Comparison of ENCODE assay signal across 24 cellular contexts in the genomic region with DNA sequence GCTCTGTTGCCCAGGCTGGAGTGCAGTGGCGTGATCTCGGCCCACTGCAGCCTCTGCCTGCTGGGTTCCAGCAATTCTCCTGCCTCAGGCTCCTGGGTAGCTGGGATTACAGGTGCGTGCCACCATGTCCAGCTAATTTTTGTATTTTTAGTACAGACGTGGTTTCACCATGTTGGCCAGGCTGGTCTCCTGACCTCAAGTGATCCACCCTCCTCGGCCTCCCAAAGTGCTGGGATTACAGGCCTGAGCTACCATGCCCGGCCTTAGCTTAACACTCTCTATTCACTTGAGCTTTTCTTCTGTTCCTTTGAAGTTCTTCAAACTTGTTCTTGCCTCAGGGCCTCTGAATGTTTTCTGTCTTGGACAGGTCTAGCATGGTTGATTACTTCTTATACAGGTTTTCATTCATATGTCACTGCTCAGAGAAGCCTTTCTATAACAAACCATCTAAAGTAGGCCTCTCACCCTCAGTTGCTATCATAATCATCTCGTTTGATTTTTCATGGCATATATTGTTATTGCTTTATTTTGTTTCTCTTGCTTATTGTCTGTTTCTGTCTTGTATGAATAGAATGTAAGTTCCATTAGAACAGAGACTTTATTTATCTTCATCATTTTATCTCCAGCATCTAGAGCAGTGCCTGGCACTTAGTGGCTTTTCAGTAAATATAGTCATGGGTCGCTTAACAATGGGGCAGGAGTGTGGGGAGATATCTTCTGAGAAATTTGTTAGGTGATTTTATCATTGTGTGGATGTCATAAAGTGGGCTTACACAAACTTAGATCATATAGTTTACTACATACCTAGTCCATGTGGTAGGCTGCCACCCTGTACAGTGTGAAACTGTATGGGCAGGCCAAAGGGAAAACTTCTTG. TPM values are rescaled to one million over a fixed set of nuclear protein-coding genes. Genes with fewer than 3 reads are reported as not detected.
DNase-seq lines count a peak whose midpoint lies in the region; ATAC-seq and TF ChIP-seq lines count a peak whose summit lies in the region.
"Had no signal": no experiment of that assay in that cellular context is flagged by ENCODE, and none has a peak within 500 bp of the region (broad histone marks: within the 10 kb centered on the region; RNA-seq: fewer than 3 reads in every experiment).

No MANE protein-coding gene starts in this region.

- H3K23ac ChIP-seq in mesendoderm (ENCODE audit: low read length) = no peak overlapping the region

- peak; percentile 32 to 60 for ATAC-seq in gastrocnemius medialis
- ATAC-seq in GM18498 (IDR thresholded peaks at IDR 0.05; ENCODE audit: unreplicated experiment) = no peak

- H3K27ac Mint-ChIP-seq in HFFc6 = 0 out of 2 replicates have a peak overlapping the region, but pooled peaks have one; percentile 1
- H3K27ac Mint-ChIP-seq in activated naive CD4-positive, alpha-beta T cell treated with anti-CD3 and anti-CD28 coated beads, Interleukin-2, amount 10 ng/mL, durations not matched to agents 7 days and 5 days = no peak overlapping the region
- H3K27ac Mint-ChIP-seq: IgD-negative memory B cell had no signal

- intact Hi-C loops in gastrocnemius medialis (cut with DNase I; ENCODE audit: low total_unique reads) (no loop called here), transverse colon (cut with DNase I; ENCODE audit: low total_unique reads) (no loop called here)

- no peak for TF ChIP-seq EP300 in transverse colon (IDR thresholded peaks at IDR 0.05; ENCODE audit: low read depth)

- CTCF ChIA-PET in activated naive CD4-positive, alpha-beta T cell treated with anti-CD3 and anti-CD28 coated beads, Interleukin-2, amount 10 ng/mL, durations not matched to agents 7 days and 5 days (lab: Charles Lee) = no interaction called here

- H3K9ac ChIP-seq in mesendoderm (ENCODE audit: low read length) = no peak overlapping the region
- H3K9ac ChIP-seq: BLaER1 had no signal

- TF ChIP-seq CTCF in HFFc6 (IDR thresholded peaks at IDR 0.05) (no peak), VCaP (conservative IDR thresholded peaks at IDR 0.05) (no peak), gastrocnemius medialis (IDR thresholded peaks at IDR 0.05 in 4 of 5, conservative IDR thresholded peaks at IDR 0.05 in 1 of 5) (no peak), transverse colon (IDR thresholded peaks at IDR 0.05) (no peak)

- H3K4me3 Mint-ChIP-seq in HFFc6 = no peak overlapping the region
- H3K4me3 Mint-ChIP-seq in activated naive CD4-positive, alpha-beta T cell treated with anti-CD3 and anti-CD28 coated beads, Interleukin-2, amount 10 ng/mL, durations not matched to agents 7 days and 5 days = no peak overlapping the region

- WGBS in mesendoderm (ENCODE audit: extremely low coverage, insufficient coverage, low lambda C conversion rate) = no CpG with 5 or more reads among the region's 8 CpGs
- 84 to 95% methylated on average over 6 to 8 of the region's 8 CpGs for WGBS in transverse colon (ENCODE audit: low coverage in 1 of 2), 2 donors

- no peaks in the 10 kb centered on the region for H3K36me3 ChIP-seq in mesendoderm (ENCODE audit: control insufficient read depth, insufficient read depth, low read length)
- no peaks in the 10 kb centered on the region for H3K36me3 ChIP-seq in gastrocnemius medialis
- H3K36me3 ChIP-seq in transverse colon = no peaks in the 10 kb centered on the region

- no peak overlapping the region for H3K56ac ChIP-seq in mesendoderm (ENCODE audit: low read length)

- DNase-seq in HFFc6 = no peak
- no peak for DNase-seq in mesendoderm
- DNase-seq in gastrocnemius medialis = peak in 1 of 2 donors; percentile 73
- DNase-seq in OCI-M2 (lab: John Stamatoyannopoulos, UW; ENCODE audit: unreplicated experiment) = no peak
- no peak for DNase-seq in transverse colon
- DNase-seq in activated naive CD4-positive, alpha-beta T cell treated with anti-CD3 and anti-CD28 coated beads, Interleukin-2, amount 10 ng/mL, durations not matched to agents 7 days and 5 days = no peak
- DNase-seq: Caco-2; CD4-positive, alpha-beta memory T cell; DMS 273 treated with DMSO at 0.1 percent for 48 hours; DND-41; Karpas-422; NCI-H1694; NCI-H2081; NCI-H2171 treated with DMSO at 0.1 percent for 48 hours; NCI-H524 treated with DMSO at 0.1 percent for 48 hours; NCI-H82; OCI-M1; RPMI8226; SHP77 had no signal

- H3K4ac ChIP-seq in mesendoderm (ENCODE audit: low read depth, low read length) = no peak overlapping the region

- H3K9me3 ChIP-seq in gastrocnemius medialis = no peaks in the 10 kb centered on the region
- H3K9me3 ChIP-seq in transverse colon = no peaks in the 10 kb centered on the region
- H3K9me3 ChIP-seq: BLaER1, Caco-2 had no signal

- no peak overlapping the region for H4K8ac ChIP-seq in mesendoderm (ENCODE audit: low read depth, low read length)

- peak overlapping the region; percentile 69 for H3K27ac ChIP-seq in VCaP
- H3K27ac ChIP-seq in mesendoderm (ENCODE audit: low read depth, low read length) = no peak overlapping the region
- H3K27ac ChIP-seq in gastrocnemius medialis = peak overlapping the region; percentile 94 to 99 (median 99)
- no peak overlapping the region for H3K27ac ChIP-seq in transverse colon
- H3K27ac ChIP-seq: BLaER1 had no signal

- H2BK120ac ChIP-seq in mesendoderm (ENCODE audit: low read depth, low read length) = no peak overlapping the region

- no peak overlapping the region for H4K5ac ChIP-seq in mesendoderm (ENCODE audit: low read length)

- H3K79me2 ChIP-seq in mesendoderm (ENCODE audit: control insufficient read depth, insufficient read depth, low read length) = peaks cover 3% of the 10 kb centered on the region

- peaks cover 47% of the 10 kb centered on the region for H3K4me1 Mint-ChIP-seq in HFFc6 (ENCODE audit: low read depth)
- H3K4me1 Mint-ChIP-seq in activated naive CD4-positive, alpha-beta T cell treated with anti-CD3 and anti-CD28 coated beads, Interleukin-2, amount 10 ng/mL, durations not matched to agents 7 days and 5 days = peaks cover 3% of the 10 kb centered on the region

- in situ Hi-C loops in gastrocnemius medialis (cut with MboI; ENCODE audit: low sequenced_read_pairs in 4 of 4) (loop anchor here in 3 of 4 donors (10.0 to 25.0 kb wide), 2 partner anchors 133 to 146 kb away; no protein-coding TSS in a partner anchor), transverse colon (cut with MboI; ENCODE audit: low pct_ligation_motif_present in 1 of 4, low pct_unique_long_range_greater_than_20kb in 1 of 4, low sequenced_read_pairs in 3 of 4) (loop anchor here in 1 of 4 donors (25.0 kb wide), 1 partner anchor 133 kb away; no protein-coding TSS in a partner anchor)

- H3K18ac ChIP-seq in mesendoderm (ENCODE audit: low read length) = peak overlapping the region; percentile 77

- no peaks in the 10 kb centered on the region for H3K27me3 Mint-ChIP-seq in HFFc6 (ENCODE audit: insufficient read depth)
- no peaks in the 10 kb centered on the region for H3K27me3 Mint-ChIP-seq in activated naive CD4-positive, alpha-beta T cell treated with anti-CD3 and anti-CD28 coated beads, Interleukin-2, amount 10 ng/mL, durations not matched to agents 7 days and 5 days
- H3K27me3 Mint-ChIP-seq: CD4-positive, alpha-beta memory T cell; IgD-negative memory B cell had no signal

- H3K4me2 ChIP-seq in mesendoderm (ENCODE audit: low read length) = no peak overlapping the region
- H3K4me2 ChIP-seq: BLaER1 had no signal

- peaks cover 9% of the 10 kb centered on the region for H3K79me1 ChIP-seq in mesendoderm (ENCODE audit: low read length)

- no peak overlapping the region for H2BK15ac ChIP-seq in mesendoderm (replicated peaks; ENCODE audit: low read depth)

- no peak overlapping the region for H2AK5ac ChIP-seq in mesendoderm (ENCODE audit: low read length)

- no peaks in the 10 kb centered on the region for H3K9me3 Mint-ChIP-seq in HFFc6
- H3K9me3 Mint-ChIP-seq in activated naive CD4-positive, alpha-beta T cell treated with anti-CD3 and anti-CD28 coated beads, Interleukin-2, amount 10 ng/mL, durations not matched to agents 7 days and 5 days = no peaks in the 10 kb centered on the region
- H3K9me3 Mint-ChIP-seq: CD4-positive, alpha-beta memory T cell; IgD-negative memory B cell had no signal

- TF ChIP-seq POLR2A in gastrocnemius medialis (IDR thresholded peaks at IDR 0.05) (no peak), transverse colon (IDR thresholded peaks at IDR 0.05) (no peak)

- H2BK5ac ChIP-seq in mesendoderm (ENCODE audit: low read length) = no peak overlapping the region

- H3K27me3 ChIP-seq in mesendoderm (ENCODE audit: insufficient read depth, low read length, poor library complexity) = no peaks in the 10 kb centered on the region
- H3K27me3 ChIP-seq in gastrocnemius medialis = no peaks in the 10 kb centered on the region
- no peaks in the 10 kb centered on the region for H3K27me3 ChIP-seq in transverse colon
- H3K27me3 ChIP-seq: BLaER1 had no signal

- no peaks in the 10 kb centered on the region; the same call in 1 of the 2 replicates for H3K36me3 Mint-ChIP-seq in HFFc6 (ENCODE audit: low read depth)
- H3K36me3 Mint-ChIP-seq in activated naive CD4-positive, alpha-beta T cell treated with anti-CD3 and anti-CD28 coated beads, Interleukin-2, amount 10 ng/mL, durations not matched to agents 7 days and 5 days = no peaks in the 10 kb centered on the region

- no peak overlapping the region for H3K4me3 ChIP-seq in mesendoderm (ENCODE audit: low read length)
- no peak overlapping the region for H3K4me3 ChIP-seq in gastrocnemius medialis
- no peak overlapping the region for H3K4me3 ChIP-seq in transverse colon
- H3K4me3 ChIP-seq: BLaER1, GM12878 had no signal

- no peaks in the 10 kb centered on the region for H3K4me1 ChIP-seq in mesendoderm (ENCODE audit: control insufficient read depth, low read depth, low read length)
- peaks cover 66 to 87% of the 10 kb centered on the region in 2 donors for H3K4me1 ChIP-seq in gastrocnemius medialis
- peaks cover 0 to 15% (median 3%) of the 10 kb centered on the region in 4 donors for H3K4me1 ChIP-seq in transverse colon
- H3K4me1 ChIP-seq: Caco-2 had no signal

RNA-seq across cellular contexts. Expression of a gene that starts 12.1 kb away (rescaled TPM):
- total RNA-seq in HFFc6 (2021; fragmentation: NEBNext Ultra II Directional; extraction: Animal tissue kit (Norgen Biotek cat#: 25700)) = 10 to 100 TPM; 39.8 to 54.2 (median 44.8) TPM
- polyA plus RNA-seq in mesendoderm (2013, experiment 1 of 2) = 45.4 TPM
- polyA plus RNA-seq in mesendoderm (2013, experiment 2 of 2) = 46.3 TPM
- 100 to 1,000 TPM in 3 of 4 donors, 10 to 100 TPM in 1; 65.8 to 206 (median 136) TPM for total RNA-seq in gastrocnemius medialis
- 10 to 100 TPM; 56.1 to 82.1 (median 65.4) TPM for total RNA-seq in transverse colon

Comparison
In these comparisons a context has a peak if more than half of its experiments do, and no peak if none do; other contexts are left out.
1. H3K27ac ChIP-seq: peak in VCaP (single experiment) and gastrocnemius medialis (4 of 4); none in mesendoderm (single experiment) and transverse colon (0 of 4).